16 cellular contexts compared by ENCODE assay signal in the genomic region with DNA sequence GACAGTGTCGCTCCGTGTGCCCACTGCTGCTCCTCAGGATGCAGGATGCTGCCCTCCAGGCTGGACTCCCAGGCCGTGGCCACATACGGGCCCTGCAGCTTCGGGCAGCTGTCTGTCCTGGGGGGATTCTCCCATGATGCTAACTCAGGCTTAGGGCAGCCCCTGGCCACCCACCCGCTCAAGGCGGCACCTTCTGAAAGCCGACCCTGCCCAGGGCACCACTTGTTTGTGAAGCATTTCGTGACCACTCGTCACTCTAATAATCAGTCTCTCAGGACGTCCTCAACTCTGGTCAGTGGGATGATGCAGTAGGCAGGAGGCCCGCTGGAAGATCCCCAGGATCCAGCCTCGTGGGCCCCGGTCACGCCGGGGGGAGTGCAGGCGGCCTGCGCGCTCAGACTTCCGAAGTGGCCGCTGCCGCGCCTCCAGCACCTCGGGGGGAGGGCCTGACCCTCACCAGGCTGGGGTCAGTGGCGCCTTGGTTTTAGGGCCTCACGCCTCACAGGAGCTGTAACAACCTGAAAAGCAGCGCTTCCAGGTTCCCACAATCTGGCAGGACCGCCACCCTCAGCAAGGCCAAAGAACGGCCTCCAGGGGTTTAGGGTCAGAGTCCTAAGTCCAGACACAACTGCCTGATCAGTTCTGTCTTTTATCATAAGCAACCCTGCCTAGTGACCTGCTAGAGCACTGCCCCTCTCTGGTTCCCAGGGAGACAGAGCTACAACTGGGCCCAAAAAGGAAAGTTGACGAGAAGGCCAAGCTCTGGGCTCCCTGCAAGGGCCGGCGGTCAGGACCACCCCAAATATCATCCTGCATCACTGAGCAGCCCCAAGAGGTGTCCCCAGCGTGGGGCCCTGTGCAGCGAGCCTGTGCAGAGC.
"Had no signal": no experiment of that assay in that cellular context is flagged by ENCODE, and none has a peak within 500 bp of the region (broad histone marks: within the 10 kb centered on the region; RNA-seq: fewer than 3 reads in every experiment).

No MANE protein-coding gene starts in this region.

- H3K4me3 Mint-ChIP-seq: activated CD4-positive, alpha-beta T cell treated with anti-CD3 and anti-CD28 coated beads for 36 hours; natural killer cell treated with Interleukin-12 subunit alpha and Interleukin-12 subunit beta and Interleukin-15 and Interleukin-18, amount 100 ng/mL, for 72 hours; T-cell; WTC11 had no signal

- H3K36me3 Mint-ChIP-seq: natural killer cell treated with Interleukin-12 subunit alpha and Interleukin-12 subunit beta and Interleukin-15 and Interleukin-18, amount 100 ng/mL, for 72 hours; WTC11 had no signal

- H3K9me3 Mint-ChIP-seq: natural killer cell treated with Interleukin-12 subunit alpha and Interleukin-12 subunit beta and Interleukin-15 and Interleukin-18, amount 100 ng/mL, for 72 hours; T-cell; WTC11 had no signal

- H3K4me3 ChIP-seq: gastrocnemius medialis, SK-N-MC, stomach, upper lobe of left lung had no signal

- H3K36me3 ChIP-seq: gastrocnemius medialis had no signal

- H3K27ac Mint-ChIP-seq: activated CD4-positive, alpha-beta T cell treated with anti-CD3 and anti-CD28 coated beads for 36 hours; natural killer cell treated with Interleukin-12 subunit alpha and Interleukin-12 subunit beta and Interleukin-15 and Interleukin-18, amount 100 ng/mL, for 72 hours; T-cell had no signal

- ATAC-seq: activated CD4-positive, alpha-beta T cell treated with anti-CD3 and anti-CD28 coated beads for 36 hours; esophagus mucosa; gastrocnemius medialis; T-cell; WTC11 had no signal

- H3K27me3 ChIP-seq: brain microvascular endothelial cell, gastrocnemius medialis, stomach, upper lobe of left lung had no signal

- H3K4me1 Mint-ChIP-seq: activated CD4-positive, alpha-beta T cell treated with anti-CD3 and anti-CD28 coated beads for 36 hours had no signal

- H3K27me3 Mint-ChIP-seq: activated CD4-positive, alpha-beta T cell treated with anti-CD3 and anti-CD28 coated beads for 36 hours; natural killer cell treated with Interleukin-12 subunit alpha and Interleukin-12 subunit beta and Interleukin-15 and Interleukin-18, amount 100 ng/mL, for 72 hours; T-cell had no signal

- H3K27ac ChIP-seq: brain microvascular endothelial cell, gastrocnemius medialis, SK-N-MC, stomach, upper lobe of left lung had no signal

- H3K4me1 ChIP-seq: gastrocnemius medialis, stomach, upper lobe of left lung had no signal

- DNase-seq: activated CD4-positive, alpha-beta T cell treated with anti-CD3 and anti-CD28 coated beads for 36 hours; activated CD4-positive, alpha-beta T cell treated with anti-CD3 and anti-CD28 coated beads, Interleukin-2, amount 50 U/mL, for 48 hours; activated naive CD4-positive, alpha-beta T cell treated with Interleukin-2 at 50 U/mL for 16 hours; brain microvascular endothelial cell; central memory CD4-positive, alpha-beta T cell; gastrocnemius medialis; head of caudate nucleus; kidney glomerular epithelial cell; stimulated activated CD4-positive, alpha-beta T cell treated with anti-CD3 and anti-CD28 coated beads, Interleukin-2, amount 100 ng/mL, for 24 hours; stomach; T-cell had no signal

- H3K9me3 ChIP-seq: gastrocnemius medialis, stomach, upper lobe of left lung had no signal
